In the genomic region with DNA sequence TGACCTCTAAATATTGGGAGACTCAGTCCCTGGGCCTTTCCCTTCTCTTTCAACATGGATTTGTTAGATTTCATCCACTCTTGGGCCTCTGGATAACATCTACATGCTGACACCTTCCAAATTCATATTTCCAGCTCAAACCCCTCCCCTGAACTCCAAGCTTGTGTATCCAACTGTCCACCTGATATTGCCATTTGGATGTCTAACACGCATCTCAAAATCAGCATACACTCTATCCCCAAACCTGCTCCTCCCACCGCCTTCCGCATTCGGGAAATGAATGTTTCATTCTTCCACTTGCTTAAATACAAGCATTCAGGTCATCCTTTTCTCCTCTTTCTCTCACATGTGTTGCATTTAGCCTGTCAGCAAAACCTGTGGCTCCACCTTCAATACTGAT, we compare ENCODE assay signal across 23 cellular contexts.
"Had no signal": no experiment of that assay in that cellular context is flagged by ENCODE, and none has a peak within 500 bp of the region (broad histone marks: within the 10 kb centered on the region; RNA-seq: fewer than 3 reads in every experiment).

No MANE protein-coding gene starts in this region.

- H3K36me3 ChIP-seq: colonic mucosa, esophagus muscularis mucosa, esophagus squamous epithelium, gastrocnemius medialis, gastroesophageal sphincter, heart left ventricle, heart right ventricle had no signal

- H3K27ac ChIP-seq: colonic mucosa, coronary artery, dorsolateral prefrontal cortex, epithelial cell of prostate, esophagus muscularis mucosa, esophagus squamous epithelium, foreskin keratinocyte, gastrocnemius medialis, gastroesophageal sphincter, heart left ventricle, heart right ventricle had no signal

- H3K4me1 ChIP-seq: colonic mucosa, esophagus muscularis mucosa, foreskin keratinocyte, gastrocnemius medialis, gastroesophageal sphincter, heart left ventricle, heart right ventricle had no signal

- H3K9me3 ChIP-seq: colonic mucosa, esophagus muscularis mucosa, esophagus squamous epithelium, gastrocnemius medialis, gastroesophageal sphincter had no signal

- DNase-seq: colonic mucosa; cortex of kidney; dermis blood vessel endothelial cell; dorsolateral prefrontal cortex; effector CD4-positive, alpha-beta T cell; effector CD8-positive, alpha-beta T cell; effector memory CD4-positive, alpha-beta T cell; effector memory CD8-positive, alpha-beta T cell; endodermal cell; erythroblast; esophagus squamous epithelium; foreskin fibroblast; foreskin keratinocyte; foreskin melanocyte; gastrocnemius medialis; glutamatergic neuron; head of caudate nucleus; heart left ventricle; heart right ventricle had no signal

- H3K4me3 ChIP-seq: colonic mucosa, coronary artery, dorsolateral prefrontal cortex, esophagus muscularis mucosa, esophagus squamous epithelium, gastrocnemius medialis, gastroesophageal sphincter, heart left ventricle, heart right ventricle had no signal
